Comparison of ENCODE assay signal across 2 cellular contexts in the genomic region with DNA sequence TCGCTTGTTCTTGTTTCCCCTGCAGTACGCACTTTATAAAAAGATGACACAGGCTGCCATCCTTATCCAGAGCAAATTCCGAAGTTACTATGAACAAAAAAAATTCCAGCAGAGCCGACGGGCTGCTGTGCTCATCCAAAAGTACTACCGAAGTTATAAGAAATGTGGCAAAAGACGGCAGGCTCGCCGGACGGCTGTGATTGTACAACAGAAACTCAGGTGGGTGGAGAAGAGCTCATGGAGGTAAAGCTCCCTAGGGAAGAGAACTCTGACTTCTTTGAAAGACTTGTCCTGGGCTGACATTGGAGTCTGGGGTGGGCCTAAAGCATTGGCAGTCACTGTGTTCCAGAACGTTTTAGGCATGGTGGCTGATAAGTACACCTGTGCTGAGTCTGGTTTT.
TF ChIP-seq lines count a peak whose summit lies in the region.

No MANE protein-coding gene starts in this region.

TF ChIP-seq in HEK293, 187 proteins besides CTCF, POLR2A, EP300 and RAD21:
- TF ChIP-seq ZNF639 (tag by site-specific recombination; IDR thresholded peaks at IDR 0.05): no peak
- no peak for TF ChIP-seq ZNF426 (tag by site-specific recombination; IDR thresholded peaks at IDR 0.05)
- no peak for TF ChIP-seq SCRT1 (tag by site-specific recombination; IDR thresholded peaks at IDR 0.05; ENCODE audit: borderline replicate concordance)
- 0 out of 2 replicates have a peak, but pooled peaks have one; percentile 12 for TF ChIP-seq ZNF600 (tag by site-specific recombination; IDR thresholded peaks at IDR 0.05)
- no peak for TF ChIP-seq ZNF76 (tag by site-specific recombination; IDR thresholded peaks at IDR 0.05; ENCODE audit: borderline replicate concordance, low read depth)
- TF ChIP-seq, protein P1, sequence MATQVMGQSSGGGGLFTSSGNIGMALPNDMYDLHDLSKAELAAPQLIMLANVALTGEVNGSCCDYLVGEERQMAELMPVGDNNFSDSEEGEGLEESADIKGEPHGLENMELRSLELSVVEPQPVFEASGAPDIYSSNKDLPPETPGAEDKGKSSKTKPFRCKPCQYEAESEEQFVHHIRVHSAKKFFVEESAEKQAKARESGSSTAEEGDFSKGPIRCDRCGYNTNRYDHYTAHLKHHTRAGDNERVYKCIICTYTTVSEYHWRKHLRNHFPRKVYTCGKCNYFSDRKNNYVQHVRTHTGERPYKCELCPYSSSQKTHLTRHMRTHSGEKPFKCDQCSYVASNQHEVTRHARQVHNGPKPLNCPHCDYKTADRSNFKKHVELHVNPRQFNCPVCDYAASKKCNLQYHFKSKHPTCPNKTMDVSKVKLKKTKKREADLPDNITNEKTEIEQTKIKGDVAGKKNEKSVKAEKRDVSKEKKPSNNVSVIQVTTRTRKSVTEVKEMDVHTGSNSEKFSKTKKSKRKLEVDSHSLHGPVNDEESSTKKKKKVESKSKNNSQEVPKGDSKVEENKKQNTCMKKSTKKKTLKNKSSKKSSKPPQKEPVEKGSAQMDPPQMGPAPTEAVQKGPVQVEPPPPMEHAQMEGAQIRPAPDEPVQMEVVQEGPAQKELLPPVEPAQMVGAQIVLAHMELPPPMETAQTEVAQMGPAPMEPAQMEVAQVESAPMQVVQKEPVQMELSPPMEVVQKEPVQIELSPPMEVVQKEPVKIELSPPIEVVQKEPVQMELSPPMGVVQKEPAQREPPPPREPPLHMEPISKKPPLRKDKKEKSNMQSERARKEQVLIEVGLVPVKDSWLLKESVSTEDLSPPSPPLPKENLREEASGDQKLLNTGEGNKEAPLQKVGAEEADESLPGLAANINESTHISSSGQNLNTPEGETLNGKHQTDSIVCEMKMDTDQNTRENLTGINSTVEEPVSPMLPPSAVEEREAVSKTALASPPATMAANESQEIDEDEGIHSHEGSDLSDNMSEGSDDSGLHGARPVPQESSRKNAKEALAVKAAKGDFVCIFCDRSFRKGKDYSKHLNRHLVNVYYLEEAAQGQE (tag by site-specific recombination; IDR thresholded peaks at IDR 0.05): no peak
- no peak for TF ChIP-seq ZEB2 (tag by site-specific recombination; IDR thresholded peaks at IDR 0.05)

TF ChIP-seq in K562, 482 proteins besides CTCF, POLR2A, EP300 and RAD21:
- no peak for TF ChIP-seq NR2F6 (CRISPR knock-in tag; IDR thresholded peaks at IDR 0.05)
- peak; percentile 45 for TF ChIP-seq CBX8 (IDR thresholded peaks at IDR 0.05; ENCODE audit: borderline replicate concordance, extremely low read depth, low read depth, low read length, poor library complexity, severe bottlenecking)
- TF ChIP-seq EZH2 (IDR thresholded peaks at IDR 0.05; ENCODE audit: borderline replicate concordance, low read depth, low read length): peak; percentile 94
